12 cellular contexts compared by ENCODE assay signal in the genomic region with DNA sequence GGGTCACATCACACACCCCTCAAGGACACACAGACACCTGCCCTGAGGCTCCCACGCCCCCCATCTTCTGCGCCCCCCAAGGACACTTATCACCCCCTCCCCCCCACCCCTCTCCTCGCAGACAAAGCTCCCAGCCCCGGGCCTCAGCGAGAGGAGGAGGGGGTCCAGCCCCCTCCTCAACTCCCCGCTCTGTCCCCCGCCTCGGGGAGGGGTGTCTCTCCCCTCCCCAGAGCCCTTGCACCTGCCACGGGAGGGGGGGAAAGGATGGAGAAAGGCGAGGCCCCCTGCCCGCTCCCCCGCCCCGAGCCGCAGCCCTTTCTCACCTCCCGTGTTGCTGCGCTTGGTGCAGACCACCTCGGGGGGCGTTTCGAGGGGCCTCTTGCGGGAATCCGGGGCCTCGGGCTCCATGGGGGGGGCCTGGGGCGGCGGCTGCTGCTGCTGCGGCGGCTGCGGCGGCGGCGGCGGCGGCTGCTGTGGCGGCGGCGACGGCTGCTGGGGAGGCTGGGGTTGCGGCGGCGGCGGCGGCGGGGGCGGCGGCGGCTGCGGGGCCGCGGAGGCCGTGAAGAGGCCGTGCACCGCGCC. TPM values are rescaled to one million over a fixed set of nuclear protein-coding genes. Genes with fewer than 3 reads are reported as not detected.
A peak's percentile ranks its signal among the peaks of the same experiment; 100 is the strongest.
DNase-seq lines count a peak whose midpoint lies in the region; ATAC-seq and TF ChIP-seq lines count a peak whose summit lies in the region.
"Had no signal": no experiment of that assay in that cellular context is flagged by ENCODE, and none has a peak within 500 bp of the region (broad histone marks: within the 10 kb centered on the region; RNA-seq: fewer than 3 reads in every experiment).

No MANE protein-coding gene starts in this region.

- H3K9me3 ChIP-seq in lung (ENCODE audit: control insufficient read depth in 2 of 2, insufficient read depth in 1 of 2, low read length in 1 of 2): peaks cover 0 to 3% of the 10 kb centered on the region in 2 donors
- H3K9me3 ChIP-seq in tibial nerve: peaks cover 0 to 4% (median 0%) of the 10 kb centered on the region in 4 donors

- H3K4me1 Mint-ChIP-seq in activated naive CD4-positive, alpha-beta T cell treated with anti-CD3 and anti-CD28 coated beads, Interleukin-2, amount 50 U/mL, for 24 hours: peaks cover 18% of the 10 kb centered on the region
- H3K4me1 Mint-ChIP-seq in activated naive CD4-positive, alpha-beta T cell treated with anti-CD3 and anti-CD28 coated beads for 36 hours (ENCODE audit: low read depth): peaks cover 20% of the 10 kb centered on the region

- no peak overlapping the region for H3K27ac Mint-ChIP-seq in activated naive CD4-positive, alpha-beta T cell treated with anti-CD3 and anti-CD28 coated beads, Interleukin-2, amount 50 U/mL, for 24 hours
- no peak overlapping the region for H3K27ac Mint-ChIP-seq in activated naive CD4-positive, alpha-beta T cell treated with anti-CD3 and anti-CD28 coated beads for 36 hours

- intact Hi-C loops in activated naive CD4-positive, alpha-beta T cell treated with anti-CD3 and anti-CD28 coated beads for 36 hours (cut with micrococcal nuclease): no loop called here

- H3K4me3 ChIP-seq in cardiac fibroblast (replicated peaks in 1 of 2; ENCODE audit: low read depth in 2 of 2, low read length in 2 of 2) (peak overlapping the region; percentile 39), lung (peak overlapping the region; percentile 64), tibial nerve (peak overlapping the region in 3 of 4 donors; percentile 0 to 49 (median 9))

- peaks cover 47% of the 10 kb centered on the region for H3K27me3 Mint-ChIP-seq in activated naive CD4-positive, alpha-beta T cell treated with anti-CD3 and anti-CD28 coated beads, Interleukin-2, amount 50 U/mL, for 24 hours
- H3K27me3 Mint-ChIP-seq in activated naive CD4-positive, alpha-beta T cell treated with anti-CD3 and anti-CD28 coated beads for 36 hours (ENCODE audit: low read depth): peaks cover 48% of the 10 kb centered on the region

- peak overlapping the region in 1 of 2 donors; percentile 62 for H3K27ac ChIP-seq in lung (ENCODE audit: low read depth in 1 of 2, low read length in 1 of 2)
- H3K27ac ChIP-seq in tibial nerve: peak overlapping the region in 1 of 4 donors; percentile 65

- H3K36me3 ChIP-seq in lung (ENCODE audit: control insufficient read depth in 2 of 2, insufficient read depth in 2 of 2, low read length in 2 of 2) (no peaks in the 10 kb centered on the region), tibial nerve (no peaks in the 10 kb centered on the region)

- TF ChIP-seq EP300 in tibial nerve (IDR thresholded peaks at IDR 0.05): no peak

- CTCF ChIA-PET in activated naive CD4-positive, alpha-beta T cell treated with anti-CD3 and anti-CD28 coated beads for 36 hours (lab: Charles Lee): no interaction called here

- no peak for ATAC-seq in lung (ENCODE audit: insufficient read depth, low FRiP score)
- no peak for ATAC-seq in HG03342 (IDR thresholded peaks at IDR 0.05; ENCODE audit: unreplicated experiment)

- H3K36me3 Mint-ChIP-seq in activated naive CD4-positive, alpha-beta T cell treated with anti-CD3 and anti-CD28 coated beads, Interleukin-2, amount 50 U/mL, for 24 hours: no peaks in the 10 kb centered on the region
- H3K36me3 Mint-ChIP-seq in activated naive CD4-positive, alpha-beta T cell treated with anti-CD3 and anti-CD28 coated beads for 36 hours (ENCODE audit: low read depth): peaks cover 1% of the 10 kb centered on the region

- peak overlapping the region; percentile 2 for H3K4me3 Mint-ChIP-seq in activated naive CD4-positive, alpha-beta T cell treated with anti-CD3 and anti-CD28 coated beads, Interleukin-2, amount 50 U/mL, for 24 hours
- H3K4me3 Mint-ChIP-seq in activated naive CD4-positive, alpha-beta T cell treated with anti-CD3 and anti-CD28 coated beads for 36 hours: no peak overlapping the region

- H3K9me3 Mint-ChIP-seq in activated naive CD4-positive, alpha-beta T cell treated with anti-CD3 and anti-CD28 coated beads, Interleukin-2, amount 50 U/mL, for 24 hours: no peaks in the 10 kb centered on the region
- H3K9me3 Mint-ChIP-seq in activated naive CD4-positive, alpha-beta T cell treated with anti-CD3 and anti-CD28 coated beads for 36 hours: no peaks in the 10 kb centered on the region

- TF ChIP-seq POLR2A in tibial nerve (IDR thresholded peaks at IDR 0.05): no peak

- 1 to 3% methylated on average over 11 to 46 of the region's 52 CpGs for WGBS in lung, 2 donors
- WGBS in tibial nerve, 2 donors: 0 to 2% methylated on average over 4 to 14 of the region's 52 CpGs

- H3K4me1 ChIP-seq in lung (ENCODE audit: control insufficient read depth in 2 of 2, insufficient read depth in 2 of 2, low read length in 2 of 2) (no peaks in the 10 kb centered on the region), tibial nerve (peaks cover 0 to 7% (median 0%) of the 10 kb centered on the region in 4 donors)

- DNase-seq in activated naive CD4-positive, alpha-beta T cell treated with anti-CD3 and anti-CD28 coated beads for 36 hours: no peak
- DNase-seq in cardiac fibroblast (ENCODE audit: low read depth in 2 of 2): no peak
- no peak for DNase-seq in lung (ENCODE audit: low spot score)
- no peak for DNase-seq in tibial nerve (ENCODE audit: low spot score in 2 of 2)
- no peak for DNase-seq in NCI-H2227 (lab: John Stamatoyannopoulos, UW; ENCODE audit: unreplicated experiment)
- no peak for DNase-seq in GM19238 (ENCODE audit: insufficient read length, low spot score)
- DNase-seq: AML-193, naive B cell, SIG-M5 had no signal

- H3K27me3 ChIP-seq in lung (ENCODE audit: control insufficient read depth, insufficient read depth): no peaks in the 10 kb centered on the region
- H3K27me3 ChIP-seq in tibial nerve: peaks cover 0 to 94% of the 10 kb centered on the region in 2 donors

- TF ChIP-seq CTCF in cardiac fibroblast (IDR thresholded peaks at IDR 0.05; ENCODE audit: low read depth, low read length) (no peak), lung (IDR thresholded peaks at IDR 0.05; ENCODE audit: control extremely low read depth, extremely low read depth) (no peak), tibial nerve (IDR thresholded peaks at IDR 0.05) (no peak)

RNA-seq across cellular contexts. Expression of a gene that starts 0.6 kb away (rescaled TPM):
- not detected for total RNA-seq in activated naive CD4-positive, alpha-beta T cell treated with anti-CD3 and anti-CD28 coated beads for 36 hours
- total RNA-seq in lung (10 to 100 TPM in 1 of 2 donors, 1 to 10 TPM in 1; 2.9 to 11.6 TPM), tibial nerve (1 to 10 TPM; 1.5 to 6.9 (median 1.7) TPM)
- 1 to 10 TPM; 2.3 to 6.7 TPM for polyA plus RNA-seq in lung

RNA-seq across cellular contexts. Expression of a gene that starts 22.2 kb away (rescaled TPM):
- total RNA-seq in activated naive CD4-positive, alpha-beta T cell treated with anti-CD3 and anti-CD28 coated beads for 36 hours: 10 to 100 TPM; 26.4 to 29.3 TPM
- total RNA-seq in lung: 10 to 100 TPM in 1 of 2 donors, 1 to 10 TPM in 1; 7.8 to 21.0 TPM
- 10 to 100 TPM in 1 of 2 donors, 1 to 10 TPM in 1; 9.4 to 12.5 TPM for polyA plus RNA-seq in lung
- 10 to 100 TPM; 16.2 to 31.4 (median 21.3) TPM for total RNA-seq in tibial nerve

RNA-seq across cellular contexts. Expression of a gene that starts 49.8 kb away (rescaled TPM):
- total RNA-seq in activated naive CD4-positive, alpha-beta T cell treated with anti-CD3 and anti-CD28 coated beads for 36 hours: not detected
- total RNA-seq in lung (1 to 10 TPM; 1.1 to 1.3 TPM), tibial nerve (not detected)
- 10 to 100 TPM in 1 of 2 donors, 1 to 10 TPM in 1; 1.0 to 21.7 TPM for polyA plus RNA-seq in lung
- total RNA-seq: frontal cortex had no signal

RNA-seq across cellular contexts. Expression of a gene that starts 58.5 kb away (rescaled TPM):
- total RNA-seq in activated naive CD4-positive, alpha-beta T cell treated with anti-CD3 and anti-CD28 coated beads for 36 hours: not detected
- not detected for total RNA-seq in lung
- not detected for polyA plus RNA-seq in lung
- total RNA-seq in tibial nerve: not detected
- total RNA-seq: frontal cortex had no signal

Comparison
In these comparisons a context has a peak if more than half of its experiments do, and no peak if none do; other contexts are left out.
1. H3K4me3 ChIP-seq: peak in every context shown above with its lines; median percentile 64 in lung; 39 in cardiac fibroblast; 9 in tibial nerve.